Comparison of ENCODE assay signal across 16 cellular contexts in the genomic region with DNA sequence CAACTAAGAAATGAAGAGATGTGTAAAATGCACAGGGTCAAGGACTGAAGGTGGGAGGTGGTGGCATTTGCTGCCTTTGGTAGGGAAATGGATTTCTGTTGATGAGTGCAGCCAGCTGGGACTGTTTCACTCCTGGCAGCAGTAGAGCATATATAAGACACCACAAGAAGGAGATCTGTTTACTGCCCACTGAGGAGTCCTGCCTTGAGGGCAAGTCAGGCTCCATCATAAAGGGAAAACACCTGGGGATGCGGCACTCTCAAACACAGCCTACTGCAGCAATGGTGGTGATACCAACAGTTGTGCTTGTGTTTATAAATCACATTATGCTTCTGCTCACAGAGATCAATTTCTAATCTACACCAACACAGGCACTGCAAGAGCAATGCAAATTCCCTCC.
DNase-seq lines count a peak whose midpoint lies in the region; ATAC-seq and TF ChIP-seq lines count a peak whose summit lies in the region.
"Had no signal": no experiment of that assay in that cellular context is flagged by ENCODE, and none has a peak within 500 bp of the region (broad histone marks: within the 10 kb centered on the region; RNA-seq: fewer than 3 reads in every experiment).

No MANE protein-coding gene starts in this region.

- H3K27ac ChIP-seq in upper lobe of right lung: no peak overlapping the region

- no peaks in the 10 kb centered on the region for H3K36me3 Mint-ChIP-seq in activated T-helper 17 cell treated with anti-CD3 and anti-CD28 coated beads, Interleukin-2, amount 50 U/mL, for 72 hours (ENCODE audit: low read depth)
- no peaks in the 10 kb centered on the region for H3K36me3 Mint-ChIP-seq in T-cell
- H3K36me3 Mint-ChIP-seq: CD14-positive monocyte, immature natural killer cell, natural killer cell had no signal

- H3K4me1 Mint-ChIP-seq in activated T-helper 17 cell treated with anti-CD3 and anti-CD28 coated beads, Interleukin-2, amount 50 U/mL, for 72 hours: no peaks in the 10 kb centered on the region
- no peaks in the 10 kb centered on the region for H3K4me1 Mint-ChIP-seq in T-cell
- H3K4me1 Mint-ChIP-seq: CD14-positive monocyte, immature natural killer cell, natural killer cell had no signal

- H3K27ac Mint-ChIP-seq in activated T-helper 17 cell treated with anti-CD3 and anti-CD28 coated beads, Interleukin-2, amount 50 U/mL, for 72 hours: no peak overlapping the region
- no peak overlapping the region for H3K27ac Mint-ChIP-seq in T-cell
- H3K27ac Mint-ChIP-seq: immature natural killer cell, natural killer cell had no signal

- no peaks in the 10 kb centered on the region for H3K9me3 ChIP-seq in upper lobe of right lung

- no peaks in the 10 kb centered on the region for H3K27me3 ChIP-seq in upper lobe of right lung

- no peaks in the 10 kb centered on the region for H3K36me3 ChIP-seq in upper lobe of right lung

- CTCF ChIA-PET in T-cell (lab: Charles Lee): no interaction called here

- peaks cover 4% of the 10 kb centered on the region for H3K9me3 Mint-ChIP-seq in activated T-helper 17 cell treated with anti-CD3 and anti-CD28 coated beads, Interleukin-2, amount 50 U/mL, for 72 hours
- H3K9me3 Mint-ChIP-seq in T-cell: no peaks in the 10 kb centered on the region

- TF ChIP-seq CTCF in upper lobe of right lung (IDR thresholded peaks at IDR 0.05): no peak

- DNase-seq in HK-2 (ENCODE audit: unreplicated experiment) (no peak), NCI-H2081 treated with DMSO at 0.1 percent for 48 hours (lab: John Stamatoyannopoulos, UW) (no peak), T-cell (no peak), upper lobe of right lung (no peak)
- DNase-seq: activated T-cell treated with anti-CD3 and anti-CD28 coated beads, Interleukin-2, amount 50 U/mL, for 24 hours; central memory CD4-positive, alpha-beta T cell; immature natural killer cell; natural killer cell; NCI-H1436; small intestine had no signal

- H3K27me3 Mint-ChIP-seq in activated T-helper 17 cell treated with anti-CD3 and anti-CD28 coated beads, Interleukin-2, amount 50 U/mL, for 72 hours: no peaks in the 10 kb centered on the region
- no peaks in the 10 kb centered on the region for H3K27me3 Mint-ChIP-seq in T-cell
- H3K27me3 Mint-ChIP-seq: activated T-cell treated with anti-CD3 and anti-CD28 coated beads, Interleukin-2, amount 50 U/mL, for 24 hours had no signal

- H3K4me3 Mint-ChIP-seq in activated T-helper 17 cell treated with anti-CD3 and anti-CD28 coated beads, Interleukin-2, amount 50 U/mL, for 72 hours: no peak overlapping the region
- H3K4me3 Mint-ChIP-seq in T-cell: no peak overlapping the region
- H3K4me3 Mint-ChIP-seq: activated T-cell treated with anti-CD3 and anti-CD28 coated beads, Interleukin-2, amount 50 U/mL, for 24 hours; CD14-positive monocyte; immature natural killer cell; natural killer cell had no signal

- POLR2A ChIA-PET in T-cell (lab: Charles Lee): no interaction called here

- intact Hi-C loops in upper lobe of right lung (cut with DNase I): no loop called here

- ATAC-seq in GM18867 (IDR thresholded peaks at IDR 0.05; ENCODE audit: unreplicated experiment): peak; percentile 41
- ATAC-seq in GM21576 (IDR thresholded peaks at IDR 0.05; ENCODE audit: unreplicated experiment): peak; percentile 54
- peak; percentile 47 for ATAC-seq in HG03066 (IDR thresholded peaks at IDR 0.05; ENCODE audit: low read depth, unreplicated experiment)
- peak; percentile 22 for ATAC-seq in activated T-helper 17 cell treated with anti-CD3 and anti-CD28 coated beads, Interleukin-2, amount 50 U/mL, for 72 hours (replicated peaks)
- ATAC-seq in T-cell (replicated peaks in 1 of 4): no peak
- no peak for ATAC-seq in upper lobe of right lung
- ATAC-seq: esophagus mucosa, natural killer cell had no signal

- no peaks in the 10 kb centered on the region for H3K4me1 ChIP-seq in upper lobe of right lung

- H3K4me3 ChIP-seq in upper lobe of right lung: no peak overlapping the region

Comparison
In these comparisons a context has a peak if more than half of its experiments do, and no peak if none do; other contexts are left out.
1. ATAC-seq: peak in GM18867 (single experiment), GM21576 (single experiment), HG03066 (single experiment) and activated T-helper 17 cell treated with anti-CD3 and anti-CD28 coated beads, Interleukin-2, amount 50 U/mL, for 72 hours (single experiment); none in T-cell (0 of 4) and upper lobe of right lung (single experiment).